Comparison of ENCODE assay signal across 8 cellular contexts in genomic region chr2:23940262-23940975, GRCh38. TPM values are rescaled to one million over a fixed set of nuclear protein-coding genes. Genes with fewer than 3 reads are reported as not detected.
DNase-seq lines count a peak whose midpoint lies in the region; ATAC-seq and TF ChIP-seq lines count a peak whose summit lies in the region.

Gene UBXN2A, plus strand, starts transcription at chr2:23940463. Its CDS starts 17,852 bp downstream, at chr2:23958315.

- H3K27ac ChIP-seq in brain microvascular endothelial cell = peak within 1 kb of the TSS; percentile 84
- H3K27ac ChIP-seq in skeletal muscle tissue (ENCODE audit: low read depth, low read length) = peak within 1 kb of the TSS; percentile 58

- H3K4me3 ChIP-seq in brain microvascular endothelial cell (ENCODE audit: low read depth, low read length) (peak within 1 kb of the TSS; percentile 78), iPS-18c (ENCODE audit: insufficient read depth, low read depth, low read length) (peak within 1 kb of the TSS; percentile 83), skeletal muscle tissue (ENCODE audit: low read length in 3 of 3) (peak within 1 kb of the TSS; percentile 78 to 88 (median 81))

- H3K9me3 ChIP-seq in iPS-18c (ENCODE audit: control insufficient read depth, insufficient read depth, low read length) (no peaks in the 10 kb centered on the region), skeletal muscle tissue (ENCODE audit: control insufficient read depth in 3 of 3, low read length in 3 of 3) (no peaks in the 10 kb centered on the region)

- peak; percentile 64 for ATAC-seq in HG02938 (IDR thresholded peaks at IDR 0.05; ENCODE audit: unreplicated experiment)

- H3K27me3 ChIP-seq in brain microvascular endothelial cell (replicated peaks) (no peaks in the 10 kb centered on the region), skeletal muscle tissue (ENCODE audit: control insufficient read depth in 3 of 3, insufficient read depth in 3 of 3, low read length in 3 of 3) (no peaks in the 10 kb centered on the region)

- TF ChIP-seq CTCF in brain microvascular endothelial cell (IDR thresholded peaks at IDR 0.05; ENCODE audit: low read depth, low read length, missing control alignments) = no peak

- peak; percentile 68 for DNase-seq in SIG-M5 treated with dmso at 0.1 percent for 504 hours (lab: John Stamatoyannopoulos, UW; ENCODE audit: unreplicated experiment)
- DNase-seq in SIG-M5 (lab: John Stamatoyannopoulos, UW) = no peak
- DNase-seq in NCI-H1930 (lab: John Stamatoyannopoulos, UW) = peak; percentile 62 to 88
- peak; percentile 85 for DNase-seq in UCSD-AML1 (lab: John Stamatoyannopoulos, UW; ENCODE audit: unreplicated experiment)
- peak; percentile 50 for DNase-seq in brain microvascular endothelial cell

- in situ Hi-C loops in brain microvascular endothelial cell (cut with HindIII; ENCODE audit: low pct_ligation_motif_present, low sequenced_read_pairs) = no loop called here

- H3K36me3 ChIP-seq in brain microvascular endothelial cell (replicated peaks) (peaks cover 2% of the 10 kb centered on the region), skeletal muscle tissue (ENCODE audit: control insufficient read depth in 3 of 3, insufficient read depth in 3 of 3, low read length in 3 of 3) (peaks cover 0 to 3% (median 0%) of the 10 kb centered on the region in 3 donors)

- peak within 1 kb of the TSS; percentile 76 to 84 (median 78) for H3K9ac ChIP-seq in skeletal muscle tissue (ENCODE audit: low read depth in 1 of 3, low read length in 3 of 3)

- peaks cover 14 to 19% (median 14%) of the 10 kb centered on the region in 3 donors for H3K4me1 ChIP-seq in skeletal muscle tissue (ENCODE audit: control insufficient read depth in 3 of 3, insufficient read depth in 3 of 3, low read length in 3 of 3)

RNA-seq across cellular contexts. Expression of gene UBXN2A, which starts in this region (rescaled TPM):
- total RNA-seq in skeletal muscle tissue = 16.7 TPM
